Comparison of ENCODE assay signal across 1 cellular context in genomic region chr12:94606810-94607209, GRCh38. TPM values are rescaled to one million over a fixed set of nuclear protein-coding genes. Genes with fewer than 3 reads are reported as not detected.
"Had no signal": no experiment of that assay in that cellular context is flagged by ENCODE, and none has a peak within 500 bp of the region (broad histone marks: within the 10 kb centered on the region; RNA-seq: fewer than 3 reads in every experiment).

No MANE protein-coding gene starts in this region.

RNA-seq across cellular contexts. Expression of gene TMCC3, which starts 43.5 kb away (rescaled TPM):
- total RNA-seq: activated naive CD4-positive, alpha-beta T cell treated with anti-CD3 and anti-CD28 coated beads, Interleukin-2, amount 50 U/mL, for 72 hours had no signal
